ENCODE assay signal across 1 cellular context in genomic region chr10:70233109-70233938, GRCh38.
TF ChIP-seq lines count a peak whose summit lies in the region.

TSS of gene PPA1 (minus strand) at chr10:70233429. CDS start at chr10:70233327, 102 bp downstream.

TF ChIP-seq in HepG2, 621 proteins besides CTCF, POLR2A, EP300 and RAD21 (continued from another document and continues in another):
- TF ChIP-seq PBX2 (CRISPR knock-in tag; IDR thresholded peaks at IDR 0.05) (no peak), ZNF234 (CRISPR knock-in tag; conservative IDR thresholded peaks at IDR 0.05) (0 out of 2 replicates have a peak, but pooled peaks have one; percentile 65), SP4 (CRISPR knock-in tag; IDR thresholded peaks at IDR 0.05) (0 out of 2 replicates have a peak, but pooled peaks have one; percentile 49), ZFP36L2 (CRISPR knock-in tag; IDR thresholded peaks at IDR 0.05) (no peak), ZNF460 (CRISPR knock-in tag; IDR thresholded peaks at IDR 0.05; ENCODE audit: borderline replicate concordance) (no peak), ZBTB44 (CRISPR knock-in tag; IDR thresholded peaks at IDR 0.05) (no peak), CSRNP2 (CRISPR knock-in tag; conservative IDR thresholded peaks at IDR 0.05; ENCODE audit: low read depth) (no peak), HMGXB3 (CRISPR knock-in tag; IDR thresholded peaks at IDR 0.05; ENCODE audit: borderline replicate concordance) (0 out of 2 replicates have a peak, but pooled peaks have one; percentile 28), ETV6 (CRISPR knock-in tag; conservative IDR thresholded peaks at IDR 0.05) (0 out of 2 replicates have a peak, but pooled peaks have one; percentile 23), ZNF124 (CRISPR knock-in tag; IDR thresholded peaks at IDR 0.05) (peak; percentile 21; the same call in 1 of the 2 replicates), ZNF564 (CRISPR knock-in tag; IDR thresholded peaks at IDR 0.05) (peak; percentile 85; the same call in 1 of the 2 replicates), KLF12 (CRISPR knock-in tag; IDR thresholded peaks at IDR 0.05; ENCODE audit: borderline replicate concordance) (peak; percentile 27; the same call in 1 of the 2 replicates), ZNF7 (CRISPR knock-in tag; IDR thresholded peaks at IDR 0.05) (no peak), FOXP1 (IDR thresholded peaks at IDR 0.05) (no peak), FOXP1 (CRISPR knock-in tag; IDR thresholded peaks at IDR 0.05) (no peak; the same call in 1 of the 2 replicates), ZNF549 (CRISPR knock-in tag; IDR thresholded peaks at IDR 0.05) (no peak), CHD2 (IDR thresholded peaks at IDR 0.05; ENCODE audit: low read depth, low read length) (no peak), ZNF615 (CRISPR knock-in tag; IDR thresholded peaks at IDR 0.05; ENCODE audit: borderline replicate concordance) (no peak), SRY (CRISPR knock-in tag; IDR thresholded peaks at IDR 0.05) (peak; percentile 90), YY1 (IDR thresholded peaks at IDR 0.05; ENCODE audit: insufficient read depth, insufficient replicate concordance, low read depth, low read length) (peak; percentile 86), MLX (CRISPR knock-in tag; IDR thresholded peaks at IDR 0.05) (0 out of 2 replicates have a peak, but pooled peaks have one; percentile 29), CREM (IDR thresholded peaks at IDR 0.05) (no peak), CREM (CRISPR knock-in tag; IDR thresholded peaks at IDR 0.05) (no peak), IRF1 (CRISPR knock-in tag; IDR thresholded peaks at IDR 0.05; ENCODE audit: low read depth) (peak; percentile 52; the same call in 1 of the 2 replicates), THYN1 (CRISPR knock-in tag; IDR thresholded peaks at IDR 0.05; ENCODE audit: borderline replicate concordance, low read depth) (no peak), ZNF326 (CRISPR knock-in tag; IDR thresholded peaks at IDR 0.05; ENCODE audit: borderline replicate concordance) (no peak), GATA4 (IDR thresholded peaks at IDR 0.05; ENCODE audit: borderline replicate concordance, low read depth) (0 out of 2 replicates have a peak, but pooled peaks have one; percentile 20), ZNF350 (CRISPR knock-in tag; IDR thresholded peaks at IDR 0.05; ENCODE audit: borderline replicate concordance, low read depth) (peak; percentile 64; the same call in 1 of the 2 replicates), ZNF235 (CRISPR knock-in tag; IDR thresholded peaks at IDR 0.05; ENCODE audit: borderline replicate concordance) (no peak), TBX2 (CRISPR knock-in tag; IDR thresholded peaks at IDR 0.05; ENCODE audit: borderline replicate concordance) (peak; percentile 79; the same call in 1 of the 2 replicates), ZKSCAN5 (CRISPR knock-in tag; IDR thresholded peaks at IDR 0.05) (no peak; the same call in 1 of the 2 replicates), PCBP1 (IDR thresholded peaks at IDR 0.05; ENCODE audit: borderline replicate concordance, low read depth, low read length) (0 out of 2 replicates have a peak, but pooled peaks have one; percentile 11), ZNF782 (CRISPR knock-in tag; IDR thresholded peaks at IDR 0.05; ENCODE audit: borderline replicate concordance) (no peak; the same call in 1 of the 2 replicates), RELA (CRISPR knock-in tag; IDR thresholded peaks at IDR 0.05) (0 out of 2 replicates have a peak, but pooled peaks have one; percentile 27), ZNF850 (CRISPR knock-in tag; conservative IDR thresholded peaks at IDR 0.05) (no peak), MBNL3 (CRISPR knock-in tag; conservative IDR thresholded peaks at IDR 0.05) (no peak), HMGXB4 (CRISPR knock-in tag; IDR thresholded peaks at IDR 0.05; ENCODE audit: borderline replicate concordance in 1 of 2, low read depth in 1 of 2) (peak; percentile 17 to 67; a peak in 2 of 4 replicates), ZNF713 (CRISPR knock-in tag; IDR thresholded peaks at IDR 0.05) (no peak), ZNF101 (CRISPR knock-in tag; IDR thresholded peaks at IDR 0.05; ENCODE audit: borderline replicate concordance, low read depth) (no peak), ZNF597 (CRISPR knock-in tag; IDR thresholded peaks at IDR 0.05) (no peak), IKZF5 (CRISPR knock-in tag; IDR thresholded peaks at IDR 0.05) (peak; percentile 71; the same call in 1 of the 2 replicates), HNF4A (CRISPR knock-in tag; IDR thresholded peaks at IDR 0.05) (peak; percentile 39; the same call in 1 of the 2 replicates), ZNF780A (CRISPR knock-in tag; IDR thresholded peaks at IDR 0.05) (no peak), ZNF18 (CRISPR knock-in tag; IDR thresholded peaks at IDR 0.05; ENCODE audit: insufficient replicate concordance) (peak; percentile 29), HOXA9 (CRISPR knock-in tag; IDR thresholded peaks at IDR 0.05; ENCODE audit: borderline replicate concordance) (no peak), MAF1 (CRISPR knock-in tag; IDR thresholded peaks at IDR 0.05; ENCODE audit: borderline replicate concordance) (no peak), ZNF446 (CRISPR knock-in tag; IDR thresholded peaks at IDR 0.05) (no peak; the same call in 1 of the 2 replicates), YEATS4 (CRISPR knock-in tag; IDR thresholded peaks at IDR 0.05; ENCODE audit: borderline replicate concordance) (peak; percentile 96)
